In the genomic region with DNA sequence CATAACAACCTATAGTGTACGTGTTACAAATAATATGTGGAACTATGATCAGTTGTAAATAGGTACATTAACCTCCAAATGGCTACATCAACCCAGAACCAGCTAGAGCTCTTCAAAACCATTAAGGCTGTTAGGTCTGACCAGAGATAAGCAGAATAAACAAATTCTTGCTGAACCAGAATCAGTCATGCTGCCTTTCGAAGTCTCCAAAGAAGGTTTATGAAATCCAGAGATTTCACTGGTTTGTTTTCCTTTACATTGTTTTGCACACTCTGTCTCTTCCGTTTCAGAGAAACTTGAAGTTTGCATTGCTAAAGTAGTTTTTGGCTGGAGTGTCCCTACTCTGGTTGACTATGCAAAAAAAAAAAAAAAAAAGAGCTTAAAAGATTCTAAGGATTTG, we compare ENCODE assay signal across 16 cellular contexts.
DNase-seq lines count a peak whose midpoint lies in the region; ATAC-seq and TF ChIP-seq lines count a peak whose summit lies in the region.
"Had no signal": no experiment of that assay in that cellular context is flagged by ENCODE, and none has a peak within 500 bp of the region (broad histone marks: within the 10 kb centered on the region; RNA-seq: fewer than 3 reads in every experiment).

No MANE protein-coding gene starts in this region.

- WGBS in hepatocyte (ENCODE audit: low lambda C conversion rate, missing lambda C conversion rate) = 35% methylated on average over 3 of the region's 3 CpGs
- WGBS in endodermal cell (ENCODE audit: insufficient coverage in 1 of 2, insufficient read length in 1 of 2), 2 experiments = 83% methylated on average over 3 of the region's 3 CpGs; no CpG with 5 or more reads in 1 of the 2 experiments

- DNase-seq in LNCaP clone FGC (ENCODE audit: low read depth) (peak; percentile 25), astrocyte of the spinal cord (ENCODE audit: low read depth, low spot score) (peak; percentile 17), hepatocyte (ENCODE audit: low spot score) (peak; percentile 7), T-cell (no peak), endodermal cell (no peak), cerebellum (ENCODE audit: low spot score) (no peak)
- DNase-seq: CD4-positive, CD25-positive, alpha-beta regulatory T cell; NCI-H1048; NCI-H1436 treated with DMSO at 0.1 percent for 48 hours; NCI-H2029 treated with DMSO at 0.1 percent for 48 hours; NCI-H510A; Peyer's patch had no signal

- H3K4me3 Mint-ChIP-seq in T-cell (no peak overlapping the region), endodermal cell (no peak overlapping the region)
- H3K4me3 Mint-ChIP-seq: CD4-positive, CD25-positive, alpha-beta regulatory T cell had no signal

- H3K9me3 Mint-ChIP-seq in T-cell (peaks cover 7 to 10% (median 8%) of the 10 kb centered on the region in 3 donors), endodermal cell (no peaks in the 10 kb centered on the region)

- no peaks in the 10 kb centered on the region for H3K9me3 ChIP-seq in hepatocyte (ENCODE audit: low read depth)
- H3K9me3 ChIP-seq in endodermal cell (ENCODE audit: control insufficient read depth, low read length) = no peaks in the 10 kb centered on the region
- H3K9me3 ChIP-seq: Peyer's patch had no signal

- H3K4me2 ChIP-seq in hepatocyte = peak overlapping the region; percentile 9
- H3K4me2 ChIP-seq: KMS-11 had no signal

- H3K36me3 Mint-ChIP-seq in T-cell = no peaks in the 10 kb centered on the region
- no peaks in the 10 kb centered on the region for H3K36me3 Mint-ChIP-seq in endodermal cell (ENCODE audit: low read depth)
- H3K36me3 Mint-ChIP-seq: CD4-positive, CD25-positive, alpha-beta regulatory T cell had no signal

- H3K27ac ChIP-seq in hepatocyte (no peak overlapping the region), endodermal cell (ENCODE audit: low read depth, low read length) (no peak overlapping the region)
- H3K27ac ChIP-seq: KMS-11, Peyer's patch had no signal

- H3K4me3 ChIP-seq in LNCaP clone FGC (ENCODE audit: low read depth, low read length) (no peak overlapping the region), astrocyte of the spinal cord (ENCODE audit: low read depth, low read length) (no peak overlapping the region), hepatocyte (no peak overlapping the region), endodermal cell (ENCODE audit: low read length) (no peak overlapping the region)
- H3K4me3 ChIP-seq: Peyer's patch had no signal

- ATAC-seq in T-cell (replicated peaks in 1 of 4) (no peak), GM19328 (IDR thresholded peaks at IDR 0.05; ENCODE audit: unreplicated experiment) (no peak)
- ATAC-seq: HCT116, Right ventricle myocardium inferior had no signal

- in situ Hi-C loops in astrocyte of the spinal cord (cut with HindIII; ENCODE audit: low sequenced_read_pairs) = no loop called here

- H3K79me2 ChIP-seq in hepatocyte = no peaks in the 10 kb centered on the region

- CTCF ChIA-PET in T-cell (lab: Charles Lee) = interaction anchor here in 1 of 2 donors (0.6 kb wide), 1 partner anchor 174 kb away, joined by 4 read pairs; no protein-coding TSS in a partner anchor

- H3K9me2 ChIP-seq in hepatocyte (replicated peaks; ENCODE audit: insufficient read depth) = no peaks in the 10 kb centered on the region

- H3K4me1 Mint-ChIP-seq in T-cell = no peaks in the 10 kb centered on the region
- H3K4me1 Mint-ChIP-seq in endodermal cell = peaks cover 14% of the 10 kb centered on the region
- H3K4me1 Mint-ChIP-seq: CD4-positive, CD25-positive, alpha-beta regulatory T cell had no signal

- H3K36me3 ChIP-seq in hepatocyte (replicated peaks; ENCODE audit: insufficient read depth, low read depth) (no peaks in the 10 kb centered on the region), endodermal cell (ENCODE audit: control insufficient read depth, insufficient read depth, low read length) (no peaks in the 10 kb centered on the region)
- H3K36me3 ChIP-seq: Peyer's patch had no signal

- POLR2A ChIA-PET in T-cell (lab: Charles Lee) = no interaction called here

- H3K4me1 ChIP-seq in hepatocyte (ENCODE audit: insufficient read depth) (peaks cover 9% of the 10 kb centered on the region), endodermal cell (ENCODE audit: control insufficient read depth, insufficient read depth, low read length) (peaks cover 4% of the 10 kb centered on the region)
- H3K4me1 ChIP-seq: Peyer's patch had no signal

- TF ChIP-seq CTCF in LNCaP clone FGC (IDR thresholded peaks at IDR 0.05; ENCODE audit: control insufficient read depth, extremely low read depth, insufficient read depth) = no peak
- TF ChIP-seq CTCF in astrocyte of the spinal cord (IDR thresholded peaks at IDR 0.05; ENCODE audit: low read depth, low read length) = no peak
- TF ChIP-seq CTCF in hepatocyte (IDR thresholded peaks at IDR 0.05; ENCODE audit: poor library complexity) = no peak
- TF ChIP-seq CTCF in endodermal cell (conservative IDR thresholded peaks at IDR 0.05) = no peak

- no peak overlapping the region for H2AFZ ChIP-seq in hepatocyte

- no peak overlapping the region for H3K9ac ChIP-seq in endodermal cell (ENCODE audit: extremely low read depth, low read length, poor library complexity, severe bottlenecking)
- H3K9ac ChIP-seq: KMS-11 had no signal

- H3K27me3 ChIP-seq in hepatocyte = no peaks in the 10 kb centered on the region
- peaks cover 12% of the 10 kb centered on the region for H3K27me3 ChIP-seq in endodermal cell (ENCODE audit: control insufficient read depth, insufficient read depth, low read length, poor library complexity, severe bottlenecking)
- H3K27me3 ChIP-seq: Peyer's patch had no signal

- H3K27ac Mint-ChIP-seq in T-cell (no peak overlapping the region), endodermal cell (no peak overlapping the region)
- H3K27ac Mint-ChIP-seq: CD4-positive, CD25-positive, alpha-beta regulatory T cell had no signal

- no peaks in the 10 kb centered on the region for H4K20me1 ChIP-seq in hepatocyte (ENCODE audit: insufficient read depth, poor library complexity, severe bottlenecking)

- no peaks in the 10 kb centered on the region for H3K27me3 Mint-ChIP-seq in T-cell
- peaks cover 7% of the 10 kb centered on the region for H3K27me3 Mint-ChIP-seq in endodermal cell (ENCODE audit: insufficient read depth)

Comparison
In these comparisons a context has a peak if more than half of its experiments do, and no peak if none do; other contexts are left out.
1. DNase-seq: peak in LNCaP clone FGC (single experiment), astrocyte of the spinal cord (single experiment) and hepatocyte (single experiment); none in T-cell (0 of 34), endodermal cell (single experiment) and cerebellum (single experiment).